ENCODE assay signal across 1 cellular context in genomic region chr17:5044630-5045029, GRCh38.
TF ChIP-seq lines count a peak whose summit lies in the region.

No MANE protein-coding gene starts in this region.

TF ChIP-seq in HepG2, 621 proteins besides CTCF, POLR2A, EP300 and RAD21:
- TF ChIP-seq GATA4 (IDR thresholded peaks at IDR 0.05; ENCODE audit: borderline replicate concordance, low read depth) (no peak), ZBTB39 (CRISPR knock-in tag; IDR thresholded peaks at IDR 0.05) (no peak), ZBTB40 (IDR thresholded peaks at IDR 0.05) (no peak), ZBTB40 (CRISPR knock-in tag; IDR thresholded peaks at IDR 0.05) (no peak), CEBPG (CRISPR knock-in tag; IDR thresholded peaks at IDR 0.05) (no peak), ZNF451 (CRISPR knock-in tag; IDR thresholded peaks at IDR 0.05) (no peak), CBX2 (IDR thresholded peaks at IDR 0.05; ENCODE audit: low read depth, low read length) (no peak), CBX2 (CRISPR knock-in tag; IDR thresholded peaks at IDR 0.05; ENCODE audit: low read depth) (no peak), ZFP1 (CRISPR knock-in tag; IDR thresholded peaks at IDR 0.05) (no peak), ZKSCAN8 (CRISPR knock-in tag; IDR thresholded peaks at IDR 0.05; ENCODE audit: borderline replicate concordance) (no peak), TAF15 (IDR thresholded peaks at IDR 0.05; ENCODE audit: low read depth, low read length, poor library complexity, severe bottlenecking) (no peak), ZNF619 (CRISPR knock-in tag; IDR thresholded peaks at IDR 0.05) (no peak), PLRG1 (conservative IDR thresholded peaks at IDR 0.05) (no peak)
